ENCODE assay signal across 22 cellular contexts in the genomic region with DNA sequence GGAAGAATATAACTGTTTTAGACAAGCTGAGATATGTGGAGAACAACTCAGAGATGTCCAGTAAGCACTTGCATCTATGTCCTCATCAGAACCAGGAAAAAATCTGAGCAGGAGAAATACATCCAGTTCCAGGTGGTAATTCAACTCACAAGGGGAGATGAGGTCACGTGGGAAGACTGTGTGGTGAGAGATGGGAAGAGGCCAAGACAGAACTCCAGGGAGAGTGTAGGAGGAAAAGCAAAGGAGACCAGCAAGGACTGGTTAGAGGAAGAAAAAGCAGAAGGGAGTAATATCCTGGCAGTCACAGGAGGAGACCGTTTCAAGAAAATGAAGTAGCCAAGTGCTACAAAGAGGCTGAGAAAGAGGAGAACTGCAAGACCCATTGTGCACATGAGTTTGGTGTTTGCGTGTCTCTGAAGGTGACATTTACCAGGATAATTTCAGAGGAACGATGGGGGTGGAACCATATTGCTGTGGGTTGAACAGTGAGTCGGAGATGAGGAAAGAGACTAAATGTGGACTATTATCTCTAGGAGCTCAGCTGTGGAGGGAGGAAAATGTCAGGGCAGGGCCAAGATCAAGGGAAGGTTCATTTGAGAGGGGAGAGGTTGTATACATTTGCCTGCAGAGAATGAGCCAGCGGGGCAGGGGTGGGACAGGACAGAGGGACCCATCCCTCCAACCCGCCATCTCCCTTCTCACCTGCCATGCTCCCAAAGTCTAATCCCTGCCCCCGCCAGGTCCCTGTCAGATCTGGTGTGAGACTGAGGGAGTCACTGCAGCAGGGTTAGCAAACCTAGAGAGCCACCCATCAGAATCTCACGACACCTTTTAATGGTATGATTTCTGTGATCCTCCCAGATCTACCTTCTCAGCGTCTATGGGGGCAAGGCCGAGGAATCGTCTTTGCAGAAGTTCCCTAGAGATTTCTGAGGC. TPM values are rescaled to one million over a fixed set of nuclear protein-coding genes. Genes with fewer than 3 reads are reported as not detected.
DNase-seq lines count a peak whose midpoint lies in the region; ATAC-seq and TF ChIP-seq lines count a peak whose summit lies in the region.
"Had no signal": no experiment of that assay in that cellular context is flagged by ENCODE, and none has a peak within 500 bp of the region (broad histone marks: within the 10 kb centered on the region; RNA-seq: fewer than 3 reads in every experiment).

No MANE protein-coding gene starts in this region.

- intact Hi-C loops in activated CD8-positive, alpha-beta T cell treated with anti-CD3 and anti-CD28 coated beads for 36 hours (cut with micrococcal nuclease): no loop called here
- intact Hi-C loops in tibial artery (cut with DNase I; ENCODE audit: low total_unique reads): no loop called here

- no peaks in the 10 kb centered on the region for H3K79me2 ChIP-seq in smooth muscle cell (ENCODE audit: low read depth)

- H3K9me3 ChIP-seq in HEK293 (ENCODE audit: control insufficient read depth, insufficient read depth, low read depth, low read length) (no peaks in the 10 kb centered on the region), smooth muscle cell (replicated peaks; ENCODE audit: low read depth) (no peaks in the 10 kb centered on the region), tibial artery (no peaks in the 10 kb centered on the region)
- H3K9me3 ChIP-seq: upper lobe of right lung had no signal

- no peak overlapping the region for H2AFZ ChIP-seq in smooth muscle cell (ENCODE audit: low read depth)
- H2AFZ ChIP-seq: GM23338 had no signal

- no peak overlapping the region for H3K4me2 ChIP-seq in smooth muscle cell
- H3K4me2 ChIP-seq: GM23338 had no signal

- H3K36me3 Mint-ChIP-seq in nephron (ENCODE audit: low read depth): no peaks in the 10 kb centered on the region
- no peaks in the 10 kb centered on the region for H3K36me3 Mint-ChIP-seq in activated CD8-positive, alpha-beta T cell treated with anti-CD3 and anti-CD28 coated beads for 36 hours (ENCODE audit: low read depth)
- H3K36me3 Mint-ChIP-seq: activated naive CD8-positive, alpha-beta T cell treated with anti-CD3 and anti-CD28 coated beads for 36 hours; CD8-positive, alpha-beta T cell; IgD-negative memory B cell; stimulated activated memory B cell treated with anti-CD40 and anti-IgM and Interleukin-4, amounts not matched to agents 10 μg/mL and 1 μg/mL and 100 μg/mL, for 72 hours had no signal

- TF ChIP-seq CTCF in HEK293 (tag by site-specific recombination; IDR thresholded peaks at IDR 0.05) (no peak), nephron (IDR thresholded peaks at IDR 0.05; ENCODE audit: unreplicated experiment in 3 of 3) (no peak), smooth muscle cell (IDR thresholded peaks at IDR 0.05; ENCODE audit: borderline replicate concordance, insufficient read depth, poor library complexity, severe bottlenecking) (no peak), tibial artery (IDR thresholded peaks at IDR 0.05) (no peak)
- no peak for TF ChIP-seq CTCF in activated CD8-positive, alpha-beta T cell treated with anti-CD3 and anti-CD28 coated beads for 36 hours (IDR thresholded peaks at IDR 0.05)

- H3K27ac Mint-ChIP-seq in nephron: peak overlapping the region in 2 of 3 experiments; percentile 15 to 32
- no peak overlapping the region for H3K27ac Mint-ChIP-seq in activated CD8-positive, alpha-beta T cell treated with anti-CD3 and anti-CD28 coated beads for 36 hours
- H3K27ac Mint-ChIP-seq: activated naive CD8-positive, alpha-beta T cell treated with anti-CD3 and anti-CD28 coated beads for 36 hours; CD8-positive, alpha-beta T cell; GM23338; IgD-negative memory B cell; stimulated activated memory B cell treated with anti-CD40 and anti-IgM and Interleukin-4, amounts not matched to agents 10 μg/mL and 1 μg/mL and 100 μg/mL, for 72 hours had no signal

- WGBS in smooth muscle cell (ENCODE audit: low lambda C conversion rate): 85% methylated on average over 12 of the region's 12 CpGs

- no peaks in the 10 kb centered on the region for H3K4me1 ChIP-seq in HEK293 (ENCODE audit: control insufficient read depth, insufficient read depth, low read length)
- H3K4me1 ChIP-seq in smooth muscle cell (ENCODE audit: low read depth): peaks cover 18% of the 10 kb centered on the region
- no peaks in the 10 kb centered on the region for H3K4me1 ChIP-seq in tibial artery
- H3K4me1 ChIP-seq: upper lobe of right lung had no signal

- H3K27me3 ChIP-seq in smooth muscle cell (ENCODE audit: low read depth): no peaks in the 10 kb centered on the region
- no peaks in the 10 kb centered on the region for H3K27me3 ChIP-seq in tibial artery
- H3K27me3 ChIP-seq: upper lobe of right lung had no signal

- no peak overlapping the region for H3K9ac ChIP-seq in smooth muscle cell (ENCODE audit: low read depth)

- H3K4me1 Mint-ChIP-seq in nephron: peaks cover 38% of the 10 kb centered on the region
- H3K4me1 Mint-ChIP-seq in activated CD8-positive, alpha-beta T cell treated with anti-CD3 and anti-CD28 coated beads for 36 hours (ENCODE audit: low read depth): no peaks in the 10 kb centered on the region
- H3K4me1 Mint-ChIP-seq: activated naive CD8-positive, alpha-beta T cell treated with anti-CD3 and anti-CD28 coated beads for 36 hours; stimulated activated memory B cell treated with anti-CD40 and anti-IgM and Interleukin-4, amounts not matched to agents 10 μg/mL and 1 μg/mL and 100 μg/mL, for 72 hours had no signal

- H3K36me3 ChIP-seq in HEK293 (ENCODE audit: control insufficient read depth in 2 of 2, insufficient read depth in 1 of 2, low read length in 2 of 2) (no peaks in the 10 kb centered on the region), smooth muscle cell (ENCODE audit: low read depth) (no peaks in the 10 kb centered on the region), tibial artery (no peaks in the 10 kb centered on the region)
- H3K36me3 ChIP-seq: upper lobe of right lung had no signal

- H3K27me3 Mint-ChIP-seq in nephron (ENCODE audit: low read depth): peaks cover 17% of the 10 kb centered on the region
- no peaks in the 10 kb centered on the region for H3K27me3 Mint-ChIP-seq in activated CD8-positive, alpha-beta T cell treated with anti-CD3 and anti-CD28 coated beads for 36 hours
- H3K27me3 Mint-ChIP-seq: activated naive CD8-positive, alpha-beta T cell treated with anti-CD3 and anti-CD28 coated beads for 36 hours had no signal

- ATAC-seq in GM21737 (IDR thresholded peaks at IDR 0.05; ENCODE audit: unreplicated experiment): no peak
- no peak for ATAC-seq in activated CD8-positive, alpha-beta T cell treated with anti-CD3 and anti-CD28 coated beads for 36 hours
- ATAC-seq: CD8-positive, alpha-beta T cell; GM23338; stimulated activated memory B cell treated with anti-CD40 and anti-IgM and Interleukin-4, amounts not matched to agents 10 μg/mL and 1 μg/mL and 100 μg/mL, for 72 hours; upper lobe of right lung had no signal

- H3K4me3 Mint-ChIP-seq in nephron: no peak overlapping the region
- H3K4me3 Mint-ChIP-seq in activated CD8-positive, alpha-beta T cell treated with anti-CD3 and anti-CD28 coated beads for 36 hours: no peak overlapping the region
- H3K4me3 Mint-ChIP-seq: activated naive CD8-positive, alpha-beta T cell treated with anti-CD3 and anti-CD28 coated beads for 36 hours; CD8-positive, alpha-beta T cell; GM23338; IgD-negative memory B cell; stimulated activated memory B cell treated with anti-CD40 and anti-IgM and Interleukin-4, amounts not matched to agents 10 μg/mL and 1 μg/mL and 100 μg/mL, for 72 hours had no signal

- H3K27ac ChIP-seq in HEK293 (ENCODE audit: extremely low read depth, low read depth, low read length): no peak overlapping the region
- no peak overlapping the region for H3K27ac ChIP-seq in smooth muscle cell (ENCODE audit: low read depth)
- H3K27ac ChIP-seq in tibial artery: no peak overlapping the region
- H3K27ac ChIP-seq: upper lobe of right lung, VCaP had no signal

- DNase-seq in AG08395 (ENCODE audit: low spot score): peak; percentile 22
- peak; percentile 10 to 21 for DNase-seq in cerebellar nuclear complex (lab: John Stamatoyannopoulos, UW)
- no peak for DNase-seq in smooth muscle cell (lab: John Stamatoyannopoulos, UW; ENCODE audit: unreplicated experiment)
- DNase-seq in activated CD8-positive, alpha-beta T cell treated with anti-CD3 and anti-CD28 coated beads for 36 hours: no peak
- DNase-seq in tibial artery: no peak
- DNase-seq: activated naive CD8-positive, alpha-beta T cell treated with anti-CD3 and anti-CD28 coated beads for 36 hours; CD8-positive, alpha-beta T cell; kidney; mesenchymal stem cell; NCI-H187; SHP77 treated with DMSO at 0.1 percent for 48 hours; upper lobe of right lung had no signal

- no peaks in the 10 kb centered on the region for H3F3A ChIP-seq in smooth muscle cell (ENCODE audit: low read depth)

- no peak overlapping the region for H3K4me3 ChIP-seq in HEK293 (ENCODE audit: low read depth, low read length)
- H3K4me3 ChIP-seq in smooth muscle cell: no peak overlapping the region
- no peak overlapping the region for H3K4me3 ChIP-seq in tibial artery
- H3K4me3 ChIP-seq: GM23338, upper lobe of right lung had no signal

- CTCF ChIA-PET in HEK293 (lab: Yijun Ruan, JAX): interaction anchor here (0.6 to 1.0 kb wide), 4 partner anchors 16 to 1150 kb away, joined by 3 to 4 read pairs (median 3); no protein-coding TSS in a partner anchor
- CTCF ChIA-PET in activated CD8-positive, alpha-beta T cell treated with anti-CD3 and anti-CD28 coated beads for 36 hours (lab: Charles Lee): no interaction called here

- POLR2A ChIA-PET in HEK293 (lab: Yijun Ruan, JAX): no interaction called here
- POLR2A ChIA-PET in activated CD8-positive, alpha-beta T cell treated with anti-CD3 and anti-CD28 coated beads for 36 hours (lab: Charles Lee): interaction anchor here (0.8 kb wide), 1 partner anchor 38 kb away, joined by 4 read pairs; no protein-coding TSS in a partner anchor

- no peaks in the 10 kb centered on the region for H4K20me1 ChIP-seq in smooth muscle cell (ENCODE audit: low read depth)

- no peaks in the 10 kb centered on the region for H3K9me3 Mint-ChIP-seq in nephron
- H3K9me3 Mint-ChIP-seq in activated CD8-positive, alpha-beta T cell treated with anti-CD3 and anti-CD28 coated beads for 36 hours: no peaks in the 10 kb centered on the region
- H3K9me3 Mint-ChIP-seq: activated naive CD8-positive, alpha-beta T cell treated with anti-CD3 and anti-CD28 coated beads for 36 hours; CD8-positive, alpha-beta T cell; GM23338; IgD-negative memory B cell had no signal

TF ChIP-seq in HEK293, 187 proteins besides CTCF, POLR2A, EP300 and RAD21 (continues in another document):
- TF ChIP-seq EGR2 (tag by site-specific recombination; IDR thresholded peaks at IDR 0.05; ENCODE audit: low read depth) (peak; percentile 92), GLIS1 (tag by site-specific recombination; IDR thresholded peaks at IDR 0.05) (no peak), ZNF747 (tag by site-specific recombination; IDR thresholded peaks at IDR 0.05) (no peak)

RNA-seq across cellular contexts. Expression of gene SUSD4, which starts 24.9 kb away (rescaled TPM):
- total RNA-seq in smooth muscle cell: 4.5 and 6.1 TPM in 2 replicates
- 4.8 and 5.1 TPM in 2 replicates for polyA plus RNA-seq in smooth muscle cell
- total RNA-seq in activated CD8-positive, alpha-beta T cell treated with anti-CD3 and anti-CD28 coated beads for 36 hours: under 1 TPM; 0.29 to 0.43 TPM

RNA-seq across cellular contexts. Expression of gene CCDC185, which starts 54.1 kb away (rescaled TPM):
- not detected in 2 replicates for total RNA-seq in smooth muscle cell
- polyA plus RNA-seq in smooth muscle cell: not detected in 2 replicates
- not detected for total RNA-seq in activated CD8-positive, alpha-beta T cell treated with anti-CD3 and anti-CD28 coated beads for 36 hours
- total RNA-seq: activated naive CD8-positive, alpha-beta T cell treated with anti-CD3 and anti-CD28 coated beads for 36 hours; CD8-positive, alpha-beta T cell; chondrocyte; T-helper 1 cell treated with Interleukin-12 subunit alpha and Interleukin-12 subunit beta and Interleukin-4 antibody, amounts not matched to agents 30 ng/mL and 1 ng/mL, for 36 hours; upper lobe of right lung had no signal
- polyA plus RNA-seq: GM23338, IgD-negative memory B cell, neural cell had no signal

Comparison
In these comparisons a context has a peak if more than half of its experiments do, and no peak if none do; other contexts are left out.
1. DNase-seq: peak in AG08395 (single experiment) and cerebellar nuclear complex (2 of 2); none in smooth muscle cell (single experiment), activated CD8-positive, alpha-beta T cell treated with anti-CD3 and anti-CD28 coated beads for 36 hours (single experiment) and tibial artery (0 of 2).